8 cellular contexts compared by ENCODE assay signal in the genomic region with DNA sequence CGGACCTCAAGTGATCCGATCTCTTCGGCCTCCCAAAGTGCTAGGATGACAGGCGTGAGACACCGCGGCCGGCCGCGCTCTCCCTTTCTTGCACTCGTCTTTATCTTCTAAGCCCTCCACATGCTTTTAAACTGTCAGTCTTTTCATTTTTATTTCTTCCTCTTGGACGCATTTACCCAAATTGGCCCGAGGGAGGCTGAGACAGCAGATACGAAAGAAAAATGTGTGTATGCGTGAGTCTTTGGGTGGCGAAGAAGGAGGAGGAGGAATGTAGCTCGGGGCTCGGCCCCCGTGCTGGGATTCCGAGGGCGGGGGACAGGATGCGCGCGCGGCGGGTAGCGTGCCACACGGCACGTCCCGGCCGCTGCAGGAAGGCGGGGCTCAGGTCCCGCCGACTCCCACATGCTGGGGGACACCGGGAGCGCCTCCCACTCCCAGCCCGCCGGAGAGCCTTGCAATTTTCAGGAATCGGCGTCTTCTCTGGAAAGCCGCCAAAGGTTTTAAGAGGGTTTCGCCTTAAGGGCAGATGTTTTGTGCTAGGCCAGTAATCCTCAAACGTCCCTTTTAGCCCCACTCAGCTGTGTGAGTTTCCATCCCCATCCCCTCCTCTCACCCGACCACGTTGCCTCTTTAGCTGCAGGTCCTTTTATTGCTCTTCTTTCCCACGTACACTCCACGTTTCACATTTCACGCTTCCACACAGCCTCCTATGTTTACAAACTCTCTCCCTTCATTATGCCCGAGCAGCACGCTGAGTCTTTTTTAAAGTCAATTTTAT. TPM values are rescaled to one million over a fixed set of nuclear protein-coding genes. Genes with fewer than 3 reads are reported as not detected.
A peak's percentile ranks its signal among the peaks of the same experiment; 100 is the strongest.
DNase-seq lines count a peak whose midpoint lies in the region; ATAC-seq lines count a peak whose summit lies in the region.

No MANE protein-coding gene starts in this region.

- DNase-seq in A172 (ENCODE audit: low spot score) (peak; percentile 78), NCI-H2227 treated with DMSO at 0.1 percent for 48 hours (lab: John Stamatoyannopoulos, UW) (peak; percentile 80), left colon (peak; percentile 75 to 82)
- DNase-seq in activated CD4-positive, alpha-beta T cell treated with anti-CD3 and anti-CD28 coated beads for 4 hours: peak; percentile 78 to 86
- DNase-seq in stimulated activated CD4-positive, alpha-beta T cell treated with anti-CD3 and anti-CD28 coated beads, Interleukin-1b, Interleukin-23, amount 100 ng/mL, for 48 hours: peak; percentile 94

- peak overlapping the region; percentile 75 for H3K27ac ChIP-seq in cingulate gyrus (ENCODE audit: low read depth, low read length)

- peak; percentile 72 for ATAC-seq in GM18517 (IDR thresholded peaks at IDR 0.05; ENCODE audit: unreplicated experiment)
- ATAC-seq in HG03039 (IDR thresholded peaks at IDR 0.05; ENCODE audit: unreplicated experiment): peak; percentile 91
- ATAC-seq in left colon: peak; percentile 74

- intact Hi-C loops in left colon (cut with DNase I, micrococcal nuclease): no loop called here

RNA-seq across cellular contexts. Expression of a gene that starts 34.7 kb away (rescaled TPM):
- total RNA-seq in A172 (2014; rRNA removed; shearing (Covaris generic)): 16.3 and 17.0 TPM in 2 replicates
- total RNA-seq in left colon: 10 to 100 TPM in 1 of 2 donors, 1 to 10 TPM in 1; 8.9 to 11.8 TPM

Comparison
In these comparisons a context has a peak if more than half of its experiments do, and no peak if none do; other contexts are left out.
1. Peak in every context shown above with its lines: DNase-seq, ATAC-seq and H3K27ac ChIP-seq.